8 cellular contexts compared by ENCODE assay signal in genomic region chr1:209989525-209989924, GRCh38. TPM values are rescaled to one million over a fixed set of nuclear protein-coding genes. Genes with fewer than 3 reads are reported as not detected.
DNase-seq lines count a peak whose midpoint lies in the region; ATAC-seq and TF ChIP-seq lines count a peak whose summit lies in the region.

No MANE protein-coding gene starts in this region.

- TF ChIP-seq CTCF in RWPE2 (IDR thresholded peaks at IDR 0.05; ENCODE audit: poor library complexity, severe bottlenecking) (peak; percentile 52), hepatocyte (IDR thresholded peaks at IDR 0.05; ENCODE audit: poor library complexity) (peak; percentile 45), brain microvascular endothelial cell (IDR thresholded peaks at IDR 0.05; ENCODE audit: low read depth, low read length, missing control alignments) (no peak)

- H4K20me1 ChIP-seq in hepatocyte (ENCODE audit: insufficient read depth, poor library complexity, severe bottlenecking), result no peaks in the 10 kb centered on the region

- H3K9me2 ChIP-seq in hepatocyte (replicated peaks; ENCODE audit: insufficient read depth), result no peaks in the 10 kb centered on the region

- H3K4me2 ChIP-seq in hepatocyte, result no peak overlapping the region

- ATAC-seq in RWPE2 (ENCODE audit: low read depth) (no peak), GM19328 (IDR thresholded peaks at IDR 0.05; ENCODE audit: unreplicated experiment) (no peak)

- H3K27me3 ChIP-seq in RWPE2 (ENCODE audit: insufficient read depth, poor library complexity, severe bottlenecking), result no peaks in the 10 kb centered on the region
- H3K27me3 ChIP-seq in hepatocyte, result no peaks in the 10 kb centered on the region
- no peaks in the 10 kb centered on the region for H3K27me3 ChIP-seq in brain microvascular endothelial cell (replicated peaks)

- H3K4me3 ChIP-seq in RWPE2 (ENCODE audit: severe bottlenecking) (no peak overlapping the region), hepatocyte (no peak overlapping the region), brain microvascular endothelial cell (ENCODE audit: low read depth, low read length) (no peak overlapping the region)

- DNase-seq in CD1c-positive myeloid dendritic cell (ENCODE audit: extremely low spot score), result peak; percentile 26
- peak; percentile 18 for DNase-seq in HS-5 (ENCODE audit: low read depth)
- DNase-seq in RWPE2 (ENCODE audit: low spot score), result no peak
- DNase-seq in hepatocyte (ENCODE audit: low spot score), result peak; percentile 8
- DNase-seq in caudate nucleus (lab: John Stamatoyannopoulos, UW), result no peak
- no peak for DNase-seq in NCI-H187 treated with DMSO at 0.1 percent for 48 hours (lab: John Stamatoyannopoulos, UW)
- DNase-seq in brain microvascular endothelial cell, result no peak

- 72% methylated on average over 3 of the region's 3 CpGs for whole genome bisulfite sequencing in hepatocyte (ENCODE audit: low lambda C conversion rate, missing lambda C conversion rate)

- H3K4me1 ChIP-seq in RWPE2 (ENCODE audit: insufficient read depth, poor library complexity, severe bottlenecking) (no peaks in the 10 kb centered on the region), hepatocyte (ENCODE audit: insufficient read depth) (no peaks in the 10 kb centered on the region)

- in situ Hi-C loops in brain microvascular endothelial cell (cut with HindIII; ENCODE audit: low pct_ligation_motif_present, low sequenced_read_pairs), result loop anchor here (10.0 kb wide), 1 partner anchor 125 kb away; no protein-coding TSS in a partner anchor

- H3K9me3 ChIP-seq in RWPE2 (ENCODE audit: severe bottlenecking) (no peaks in the 10 kb centered on the region), hepatocyte (ENCODE audit: low read depth) (no peaks in the 10 kb centered on the region)

- H3K36me3 ChIP-seq in RWPE2 (ENCODE audit: low read depth), result no peaks in the 10 kb centered on the region
- no peaks in the 10 kb centered on the region for H3K36me3 ChIP-seq in hepatocyte (replicated peaks; ENCODE audit: insufficient read depth, low read depth)
- H3K36me3 ChIP-seq in brain microvascular endothelial cell (replicated peaks), result no peaks in the 10 kb centered on the region

- H2AFZ ChIP-seq in hepatocyte, result no peak overlapping the region

- H3K79me2 ChIP-seq in hepatocyte, result no peaks in the 10 kb centered on the region

- H3K27ac ChIP-seq in RWPE2 (ENCODE audit: poor library complexity, severe bottlenecking), result no peak overlapping the region
- no peak overlapping the region for H3K27ac ChIP-seq in hepatocyte
- H3K27ac ChIP-seq in caudate nucleus (ENCODE audit: low read depth, low read length), result no peak overlapping the region
- no peak overlapping the region for H3K27ac ChIP-seq in brain microvascular endothelial cell

RNA-seq across cellular contexts. Expression of gene SYT14, which starts 51.5 kb away (rescaled TPM):
- 1.4 TPM in 2 replicates for total RNA-seq in hepatocyte
- polyA plus RNA-seq in hepatocyte, result 0.29 and 1.0 TPM in 2 replicates

Comparison
In these comparisons a context has a peak if more than half of its experiments do, and no peak if none do; other contexts are left out.
1. DNase-seq: peak in CD1c-positive myeloid dendritic cell (single experiment), HS-5 (single experiment) and hepatocyte (single experiment); none in RWPE2 (single experiment), caudate nucleus (0 of 61), NCI-H187 treated with DMSO at 0.1 percent for 48 hours (single experiment) and brain microvascular endothelial cell (single experiment).